ENCODE assay signal across 21 cellular contexts in the genomic region with DNA sequence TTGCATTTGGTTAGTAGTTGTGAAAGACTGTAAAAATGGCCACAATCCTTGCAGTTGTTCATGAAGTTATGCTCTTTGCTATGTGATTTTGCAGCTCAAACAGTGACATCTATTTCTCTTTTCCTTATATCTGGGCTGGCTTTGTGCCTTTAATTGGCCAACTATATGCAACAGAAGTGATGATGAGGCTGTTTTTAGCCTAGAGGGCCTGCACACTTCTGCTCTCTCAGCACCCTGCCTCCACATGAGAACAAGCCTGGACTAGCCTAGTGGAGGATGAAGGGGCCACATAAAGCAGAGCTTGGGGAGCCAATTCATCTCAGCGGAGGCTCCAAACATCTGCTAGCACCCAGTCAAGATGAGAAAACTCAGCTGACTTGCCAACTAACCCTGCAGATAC.
"Had no signal": no experiment of that assay in that cellular context is flagged by ENCODE, and none has a peak within 500 bp of the region (broad histone marks: within the 10 kb centered on the region; RNA-seq: fewer than 3 reads in every experiment).

No MANE protein-coding gene starts in this region.

- H3K4me3 ChIP-seq: body of pancreas, cardiac muscle cell, Peyer's patch, SJSA1 had no signal

- DNase-seq: activated CD4-positive, alpha-beta T cell treated with anti-CD3 and anti-CD28 coated beads for 48 hours; activated CD4-positive, alpha-beta T cell treated with anti-CD3 and anti-CD28 coated beads, Interleukin-2, amount 50 U/mL, for 4 hours; activated CD4-positive, CD25-positive, alpha-beta regulatory T cell treated with anti-CD3 and anti-CD28 coated beads, Interleukin-2, amount 50 U/mL, for 72 hours; activated CD8-positive, alpha-beta memory T cell treated with anti-CD3 and anti-CD28 coated beads, Interleukin-2, amount 10 ng/mL, durations not matched to agents 7 days and 5 days; activated effector memory CD4-positive, alpha-beta T cell treated with Interleukin-2 at 50 U/mL for 16 hours; activated naive CD4-positive, alpha-beta T cell; activated T-cell treated with anti-CD3 and anti-CD28 coated beads, Interleukin-2, amount 50 U/mL, for 24 hours; aorta; body of pancreas; MM.1S; NCI-H2029 treated with DMSO at 0.1 percent for 48 hours; NCI-H226; Peyer's patch; Right ventricle myocardium superior had no signal

- H3K4me3 Mint-ChIP-seq: activated CD8-positive, alpha-beta memory T cell treated with anti-CD3 and anti-CD28 coated beads, Interleukin-2, amount 10 ng/mL, durations not matched to agents 7 days and 5 days; activated naive CD4-positive, alpha-beta T cell treated with anti-CD3 and anti-CD28 coated beads, Interleukin-2, amount 50 U/mL, for 24 hours; activated T-cell treated with anti-CD3 and anti-CD28 coated beads, Interleukin-2, amount 50 U/mL, for 24 hours; activated T-helper 1 cell treated with anti-CD3 and anti-CD28 coated beads, Interleukin-12 subunit alpha, Interleukin-12 subunit beta, Interleukin-2, Interleukin-4 antibody, amounts not matched to agents 30 ng/mL and 10 ng/mL and 1 ng/mL, durations not matched to agents 14 hours and 24 hours and 36 hours; T-helper 1 cell treated with Interleukin-12 subunit alpha and Interleukin-12 subunit beta and Interleukin-4 antibody, amounts not matched to agents 30 μg/mL and 1 μg/mL, for 36 hours; WTC11 had no signal

- H3K36me3 ChIP-seq: cardiac muscle cell, Peyer's patch, SJSA1 had no signal

- H3K4me1 ChIP-seq: body of pancreas, Peyer's patch, SJSA1 had no signal

- H3K36me3 Mint-ChIP-seq: activated CD8-positive, alpha-beta memory T cell treated with anti-CD3 and anti-CD28 coated beads, Interleukin-2, amount 10 ng/mL, durations not matched to agents 7 days and 5 days; activated naive CD4-positive, alpha-beta T cell treated with anti-CD3 and anti-CD28 coated beads, Interleukin-2, amount 50 U/mL, for 24 hours had no signal

- H3K9me3 Mint-ChIP-seq: activated naive CD4-positive, alpha-beta T cell treated with anti-CD3 and anti-CD28 coated beads, Interleukin-2, amount 50 U/mL, for 24 hours; activated T-cell treated with anti-CD3 and anti-CD28 coated beads, Interleukin-2, amount 50 U/mL, for 24 hours; activated T-helper 1 cell treated with anti-CD3 and anti-CD28 coated beads, Interleukin-12 subunit alpha, Interleukin-12 subunit beta, Interleukin-2, Interleukin-4 antibody, amounts not matched to agents 30 ng/mL and 10 ng/mL and 1 ng/mL, durations not matched to agents 14 hours and 24 hours and 36 hours; T-helper 1 cell treated with Interleukin-12 subunit alpha and Interleukin-12 subunit beta and Interleukin-4 antibody, amounts not matched to agents 30 μg/mL and 1 μg/mL, for 36 hours had no signal

- H3K27me3 ChIP-seq: body of pancreas, Peyer's patch, SJSA1 had no signal

- H3K27ac ChIP-seq: body of pancreas, cardiac muscle cell, Peyer's patch, RWPE1, SJSA1 had no signal

- ATAC-seq: activated CD8-positive, alpha-beta memory T cell treated with anti-CD3 and anti-CD28 coated beads, Interleukin-2, amount 10 ng/mL, durations not matched to agents 7 days and 5 days; body of pancreas; WTC11 had no signal

- H3K27ac Mint-ChIP-seq: activated CD8-positive, alpha-beta memory T cell treated with anti-CD3 and anti-CD28 coated beads, Interleukin-2, amount 10 ng/mL, durations not matched to agents 7 days and 5 days; activated naive CD4-positive, alpha-beta T cell treated with anti-CD3 and anti-CD28 coated beads, Interleukin-2, amount 50 U/mL, for 24 hours; activated T-cell treated with anti-CD3 and anti-CD28 coated beads, Interleukin-2, amount 50 U/mL, for 24 hours; activated T-helper 1 cell treated with anti-CD3 and anti-CD28 coated beads, Interleukin-12 subunit alpha, Interleukin-12 subunit beta, Interleukin-2, Interleukin-4 antibody, amounts not matched to agents 30 ng/mL and 10 ng/mL and 1 ng/mL, durations not matched to agents 14 hours and 24 hours and 36 hours; T-helper 1 cell treated with Interleukin-12 subunit alpha and Interleukin-12 subunit beta and Interleukin-4 antibody, amounts not matched to agents 30 μg/mL and 1 μg/mL, for 36 hours; WTC11 had no signal

- H3K9me3 ChIP-seq: body of pancreas, Peyer's patch, SJSA1 had no signal

- H3K4me1 Mint-ChIP-seq: activated CD8-positive, alpha-beta memory T cell treated with anti-CD3 and anti-CD28 coated beads, Interleukin-2, amount 10 ng/mL, durations not matched to agents 7 days and 5 days; activated naive CD4-positive, alpha-beta T cell treated with anti-CD3 and anti-CD28 coated beads, Interleukin-2, amount 50 U/mL, for 24 hours had no signal

- H3K27me3 Mint-ChIP-seq: activated CD8-positive, alpha-beta memory T cell treated with anti-CD3 and anti-CD28 coated beads, Interleukin-2, amount 10 ng/mL, durations not matched to agents 7 days and 5 days had no signal
